Comparison of ENCODE assay signal across 9 cellular contexts in the genomic region with DNA sequence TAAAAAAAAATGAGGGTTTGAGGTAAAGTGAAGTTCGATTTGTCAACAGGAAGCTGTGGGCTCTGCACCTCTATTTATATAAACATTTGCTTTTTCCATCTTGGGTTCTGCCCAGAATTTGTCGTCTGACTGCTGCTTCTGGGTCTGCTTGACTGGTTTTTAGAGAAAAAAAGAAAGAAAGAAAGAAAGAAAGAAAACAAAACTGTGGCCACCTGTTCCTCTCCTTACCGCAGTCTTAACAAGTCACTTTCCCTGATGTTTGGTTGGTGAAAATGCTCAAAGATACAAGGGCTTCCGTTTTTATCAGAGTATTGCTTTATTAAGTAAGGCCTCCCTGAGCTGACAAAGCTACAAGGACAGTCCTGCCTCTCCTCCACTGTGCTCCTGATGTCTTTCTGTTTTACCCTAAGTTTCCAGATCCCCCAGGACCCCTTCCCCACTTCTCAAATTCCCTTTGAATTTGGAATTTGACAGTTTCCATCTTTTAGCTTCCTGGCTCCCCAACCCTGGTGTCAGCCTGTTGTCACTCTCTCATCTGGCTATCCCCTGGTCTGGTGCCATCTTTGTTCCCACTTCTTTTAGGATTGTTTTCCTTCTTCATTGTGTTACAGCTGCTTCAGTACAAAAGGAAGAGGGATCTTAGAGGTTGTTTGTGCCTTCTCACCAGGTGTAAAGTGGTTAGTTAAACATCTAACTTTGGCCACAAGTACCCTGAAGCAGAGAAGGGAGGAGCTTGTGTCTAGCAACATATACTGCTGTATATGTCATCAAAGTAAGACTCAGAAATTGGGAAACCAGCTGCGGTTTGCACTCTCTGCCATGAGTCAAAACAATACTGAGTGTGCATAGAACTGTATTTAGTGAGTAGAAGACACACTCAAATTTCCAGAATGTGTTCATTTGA. TPM values are rescaled to one million over a fixed set of nuclear protein-coding genes. Genes with fewer than 3 reads are reported as not detected.
DNase-seq lines count a peak whose midpoint lies in the region; ATAC-seq and TF ChIP-seq lines count a peak whose summit lies in the region.
"Had no signal": no experiment of that assay in that cellular context is flagged by ENCODE, and none has a peak within 500 bp of the region (broad histone marks: within the 10 kb centered on the region; RNA-seq: fewer than 3 reads in every experiment).

No MANE protein-coding gene starts in this region.

- peak; percentile 19 to 31 for DNase-seq in activated CD4-positive, alpha-beta T cell treated with anti-CD3 and anti-CD28 coated beads for 24 hours (ENCODE audit: low read depth in 2 of 2)
- DNase-seq in activated CD4-positive, alpha-beta T cell treated with anti-CD3 and anti-CD28 coated beads for 1 hour, result no peak
- DNase-seq in activated CD4-positive, alpha-beta T cell treated with anti-CD3 and anti-CD28 coated beads, Interleukin-2, amount 50 U/mL, for 4 hours, result peak; percentile 29 to 30
- no peak for DNase-seq in neural progenitor cell (ENCODE audit: low spot score)
- no peak for DNase-seq in Ammon's horn (ENCODE audit: low spot score)
- no peak for DNase-seq in NCI-H345 (lab: John Stamatoyannopoulos, UW)
- no peak for DNase-seq in superior temporal gyrus (ENCODE audit: extremely low spot score)

- no peaks in the 10 kb centered on the region for H3K36me3 Mint-ChIP-seq in neural progenitor cell

- TF ChIP-seq CTCF in neural progenitor cell (IDR thresholded peaks at IDR 0.05), result no peak

- H3K4me1 Mint-ChIP-seq in neural progenitor cell, result no peaks in the 10 kb centered on the region

- peak; percentile 66 for ATAC-seq in HG03175 (IDR thresholded peaks at IDR 0.05; ENCODE audit: unreplicated experiment)

- peaks cover 2% of the 10 kb centered on the region for H3K27me3 Mint-ChIP-seq in neural progenitor cell (ENCODE audit: insufficient read depth, low read depth)

- H3K27me3 ChIP-seq in neural progenitor cell, result no peaks in the 10 kb centered on the region

- no peak overlapping the region for H3K27ac ChIP-seq in neural progenitor cell

- H3K79me2 ChIP-seq in neural progenitor cell (ENCODE audit: low read depth), result no peaks in the 10 kb centered on the region

- H3K9me3 Mint-ChIP-seq in neural progenitor cell, result no peaks in the 10 kb centered on the region

- no peak overlapping the region for H3K4me3 Mint-ChIP-seq in neural progenitor cell

- H3K9ac ChIP-seq in neural progenitor cell, result no peak overlapping the region

- no peaks in the 10 kb centered on the region for H3K9me3 ChIP-seq in neural progenitor cell (ENCODE audit: low read depth)

- no peak overlapping the region for H3K4me2 ChIP-seq in neural progenitor cell

- H3K4me1 ChIP-seq in neural progenitor cell, result no peaks in the 10 kb centered on the region

- no peaks in the 10 kb centered on the region for H4K20me1 ChIP-seq in neural progenitor cell (ENCODE audit: low read depth)

- H3F3A ChIP-seq in neural progenitor cell (ENCODE audit: low read depth), result no peaks in the 10 kb centered on the region

- no peak overlapping the region for H3K27ac Mint-ChIP-seq in neural progenitor cell

- H2AFZ ChIP-seq in neural progenitor cell (replicated peaks), result peak overlapping the region; percentile 71

- H3K4me3 ChIP-seq in neural progenitor cell, result no peak overlapping the region

- H3K36me3 ChIP-seq in neural progenitor cell, result no peaks in the 10 kb centered on the region

RNA-seq across cellular contexts. Expression of gene MFAP5, which starts 18.0 kb away (rescaled TPM):
- 0.25 TPM in 1 of 2 replicates, not detected in the other for total RNA-seq in neural progenitor cell (ENCODE audit: low replicate concordance)
- total RNA-seq: activated CD8-positive, alpha-beta memory T cell treated with anti-CD3 and anti-CD28 coated beads for 36 hours had no signal

RNA-seq across cellular contexts. Expression of gene AICDA, which starts 31.9 kb away (rescaled TPM):
- not detected in 2 replicates for total RNA-seq in neural progenitor cell (ENCODE audit: low replicate concordance)
- total RNA-seq: activated CD8-positive, alpha-beta memory T cell treated with anti-CD3 and anti-CD28 coated beads for 36 hours had no signal

RNA-seq across cellular contexts. Expression of gene RIMKLB, which starts 53.2 kb away (rescaled TPM):
- 113 and 131 TPM in 2 replicates for total RNA-seq in neural progenitor cell (ENCODE audit: low replicate concordance)

Comparison
In these comparisons a context has a peak if more than half of its experiments do, and no peak if none do; other contexts are left out.
1. DNase-seq: peak in activated CD4-positive, alpha-beta T cell treated with anti-CD3 and anti-CD28 coated beads for 24 hours (2 of 2) and activated CD4-positive, alpha-beta T cell treated with anti-CD3 and anti-CD28 coated beads, Interleukin-2, amount 50 U/mL, for 4 hours (2 of 2); none in activated CD4-positive, alpha-beta T cell treated with anti-CD3 and anti-CD28 coated beads for 1 hour (single experiment), neural progenitor cell (single experiment), Ammon's horn (single experiment), NCI-H345 (single experiment) and superior temporal gyrus (single experiment).